In the genomic region with DNA sequence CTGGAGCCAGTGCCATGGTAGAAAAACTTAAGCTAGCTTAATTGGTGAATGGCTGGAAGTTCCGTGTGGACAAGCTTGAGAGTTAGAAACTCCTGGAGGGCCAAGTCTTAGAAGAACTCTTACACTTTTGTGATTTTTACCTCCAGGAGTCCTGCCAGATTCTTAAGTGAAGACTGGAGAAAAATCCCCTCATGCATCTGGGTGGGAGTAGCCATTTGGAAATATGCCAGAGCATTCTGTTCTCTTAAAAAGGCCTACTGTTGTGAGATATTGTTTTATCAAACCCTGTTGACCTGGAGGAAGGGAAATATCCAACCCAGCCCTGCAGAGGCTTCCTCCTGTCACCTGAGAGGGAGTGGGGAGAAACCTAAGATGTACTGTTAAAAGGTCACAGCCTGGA, we compare ENCODE assay signal across 24 cellular contexts.
"Had no signal": no experiment of that assay in that cellular context is flagged by ENCODE, and none has a peak within 500 bp of the region (broad histone marks: within the 10 kb centered on the region; RNA-seq: fewer than 3 reads in every experiment).

No MANE protein-coding gene starts in this region.

- H3K27ac ChIP-seq: brain microvascular endothelial cell, cardiac muscle cell, SJCRH30, VCaP had no signal

- H3K36me3 ChIP-seq: cardiac muscle cell, SJCRH30 had no signal

- H3K9ac ChIP-seq: SK-N-SH had no signal

- DNase-seq: activated CD4-positive, alpha-beta T cell treated with anti-CD3 and anti-CD28 coated beads for 4 hours; activated CD4-positive, alpha-beta T cell treated with anti-CD3 and anti-CD28 coated beads, Interleukin-2, amount 50 U/mL, for 4 hours; activated CD8-positive, alpha-beta memory T cell treated with anti-CD3 and anti-CD28 coated beads, Interleukin-2, amount 10 ng/mL, durations not matched to agents 7 days and 5 days; activated effector memory CD4-positive, alpha-beta T cell treated with Interleukin-2 at 50 U/mL for 16 hours; activated naive CD4-positive, alpha-beta T cell; activated T-cell treated with anti-CD3 and anti-CD28 coated beads, Interleukin-2, amount 50 U/mL, for 24 hours; amygdala; brain microvascular endothelial cell; IMR-90; Kasumi-1; KBM-7; NCI-H1048; NCI-H1930; NCI-H2171; NCI-H2227 treated with DMSO at 0.1 percent for 48 hours; NCI-H526; NCI-H82; SJCRH30; SK-N-SH; T-helper 1 cell had no signal

- H3K9me3 ChIP-seq: SJCRH30, SK-N-SH had no signal

- H3K4me3 Mint-ChIP-seq: activated CD8-positive, alpha-beta memory T cell treated with anti-CD3 and anti-CD28 coated beads, Interleukin-2, amount 10 ng/mL, durations not matched to agents 7 days and 5 days; activated naive CD4-positive, alpha-beta T cell treated with anti-CD3 and anti-CD28 coated beads, Interleukin-2, amount 50 U/mL, for 24 hours; activated T-cell treated with anti-CD3 and anti-CD28 coated beads, Interleukin-2, amount 50 U/mL, for 24 hours; activated T-helper 1 cell treated with anti-CD3 and anti-CD28 coated beads, Interleukin-12 subunit alpha, Interleukin-12 subunit beta, Interleukin-2, Interleukin-4 antibody, amounts not matched to agents 30 ng/mL and 10 ng/mL and 1 ng/mL, durations not matched to agents 14 hours and 24 hours and 36 hours had no signal

- H3K27me3 ChIP-seq: brain microvascular endothelial cell, cardiac muscle cell, SJCRH30 had no signal

- H3K4me2 ChIP-seq: SK-N-SH had no signal

- H3K4me3 ChIP-seq: cardiac muscle cell, SJCRH30 had no signal

- H3K27ac Mint-ChIP-seq: activated CD8-positive, alpha-beta memory T cell treated with anti-CD3 and anti-CD28 coated beads, Interleukin-2, amount 10 ng/mL, durations not matched to agents 7 days and 5 days; activated naive CD4-positive, alpha-beta T cell treated with anti-CD3 and anti-CD28 coated beads, Interleukin-2, amount 50 U/mL, for 24 hours; activated T-cell treated with anti-CD3 and anti-CD28 coated beads, Interleukin-2, amount 50 U/mL, for 24 hours; activated T-helper 1 cell treated with anti-CD3 and anti-CD28 coated beads, Interleukin-12 subunit alpha, Interleukin-12 subunit beta, Interleukin-2, Interleukin-4 antibody, amounts not matched to agents 30 ng/mL and 10 ng/mL and 1 ng/mL, durations not matched to agents 14 hours and 24 hours and 36 hours had no signal

- H3K4me1 Mint-ChIP-seq: activated CD8-positive, alpha-beta memory T cell treated with anti-CD3 and anti-CD28 coated beads, Interleukin-2, amount 10 ng/mL, durations not matched to agents 7 days and 5 days; activated naive CD4-positive, alpha-beta T cell treated with anti-CD3 and anti-CD28 coated beads, Interleukin-2, amount 50 U/mL, for 24 hours had no signal

- ATAC-seq: activated CD8-positive, alpha-beta memory T cell treated with anti-CD3 and anti-CD28 coated beads, Interleukin-2, amount 10 ng/mL, durations not matched to agents 7 days and 5 days had no signal

- H3K4me1 ChIP-seq: SJCRH30 had no signal

- H3K27me3 Mint-ChIP-seq: activated CD8-positive, alpha-beta memory T cell treated with anti-CD3 and anti-CD28 coated beads, Interleukin-2, amount 10 ng/mL, durations not matched to agents 7 days and 5 days; activated naive CD4-positive, alpha-beta T cell treated with anti-CD3 and anti-CD28 coated beads, Interleukin-2, amount 50 U/mL, for 24 hours; activated T-cell treated with anti-CD3 and anti-CD28 coated beads, Interleukin-2, amount 50 U/mL, for 24 hours had no signal
